ENCODE assay signal across 21 cellular contexts in the genomic region with DNA sequence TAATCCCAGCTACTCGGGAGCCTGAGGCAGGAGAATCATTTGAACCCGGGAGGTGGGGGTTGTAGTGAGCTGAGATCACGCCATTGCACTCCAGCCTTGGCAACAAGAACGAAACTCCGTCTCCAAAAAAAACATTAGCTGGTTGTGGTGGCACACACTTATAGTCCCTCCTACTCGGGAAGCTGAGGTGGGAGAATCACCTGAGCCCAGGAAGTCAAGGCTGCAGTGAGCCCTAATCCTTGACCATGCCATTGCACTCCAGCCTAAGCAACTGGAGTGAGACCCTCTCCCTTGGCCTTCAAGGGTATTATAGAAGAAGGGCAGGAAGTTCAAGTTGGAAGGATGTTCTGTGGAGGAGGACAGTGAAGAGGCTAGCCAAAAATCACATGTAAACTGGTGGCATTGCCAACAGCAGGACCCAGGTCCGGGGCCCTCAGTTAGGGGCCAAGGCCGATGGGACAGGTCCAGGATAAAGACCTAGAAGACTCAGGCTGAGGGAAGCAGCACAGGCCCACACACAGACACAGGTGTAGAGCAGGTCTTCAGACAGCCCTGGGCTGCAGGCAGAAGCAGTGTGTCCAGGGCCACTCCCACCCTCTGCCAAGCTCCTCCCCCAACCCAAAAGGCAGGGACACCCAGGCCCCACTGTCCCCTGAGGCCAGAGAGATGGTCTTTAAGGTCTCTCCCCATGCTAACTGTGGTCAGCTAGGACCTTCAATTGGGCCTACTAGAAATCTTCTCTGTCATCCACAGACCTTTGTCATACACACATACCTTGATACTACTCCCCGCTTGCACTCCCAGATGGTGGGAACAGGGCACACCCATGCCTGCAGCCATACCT. TPM values are rescaled to one million over a fixed set of nuclear protein-coding genes. Genes with fewer than 3 reads are reported as not detected.
DNase-seq lines count a peak whose midpoint lies in the region; ATAC-seq, FAIRE-seq and TF ChIP-seq lines count a peak whose summit lies in the region.
"Had no signal": no experiment of that assay in that cellular context is flagged by ENCODE, and none has a peak within 500 bp of the region (broad histone marks: within the 10 kb centered on the region; RNA-seq: fewer than 3 reads in every experiment).

No MANE protein-coding gene starts in this region.

- H2BK15ac ChIP-seq in IMR-90 (ENCODE audit: low read depth, low read length) (no peak overlapping the region), H1 (ENCODE audit: low read length) (peak overlapping the region; percentile 53; the same call in 1 of the 2 replicates)

- DNase-seq in IMR-90: no peak
- DNase-seq in H1 (ENCODE audit: low read depth in 1 of 2, low spot score in 2 of 2): no peak
- DNase-seq in left lobe of liver (ENCODE audit: low spot score): peak; percentile 39
- DNase-seq in sciatic nerve (ENCODE audit: low spot score): peak; percentile 30
- DNase-seq in midbrain (lab: John Stamatoyannopoulos, UW): no peak
- DNase-seq in NCI-H748 (lab: John Stamatoyannopoulos, UW; ENCODE audit: unreplicated experiment): no peak
- no peak for DNase-seq in GM13976 (ENCODE audit: low spot score)
- DNase-seq: Calu3; CD8-positive, alpha-beta memory T cell; Kasumi-1; MG63; NCI-H1417; NCI-H1694 treated with DMSO at 0.1 percent for 48 hours; NCI-H2107; SJCRH30 had no signal

- in situ Hi-C loops in IMR-90 (cut with MboI; ENCODE audit: low sequenced_read_pairs): no loop called here
- in situ Hi-C loops in GM13976 (cut with MboI; ENCODE audit: low sequenced_read_pairs, unreplicated experiment): no loop called here

- H3K36me3 ChIP-seq in IMR-90 (ENCODE audit: control insufficient read depth, insufficient read depth, low read length) (no peaks in the 10 kb centered on the region), H1 (ENCODE audit: control insufficient read depth in 2 of 4, insufficient read depth in 4 of 4, low read length in 3 of 4) (no peaks in the 10 kb centered on the region)
- H3K36me3 ChIP-seq: MG63, SJCRH30 had no signal

- H4K8ac ChIP-seq in IMR-90 (ENCODE audit: low read depth in 2 of 2, low read length in 2 of 2) (no peak overlapping the region), H1 (ENCODE audit: extremely low read depth, insufficient read depth, low read length) (0 out of 2 replicates have a peak overlapping the region, but pooled peaks have one; percentile 3)

- peaks cover 6% of the 10 kb centered on the region; the same call in 1 of the 2 replicates for H3K4me1 ChIP-seq in IMR-90 (ENCODE audit: control insufficient read depth, insufficient read depth, low read length)
- peaks cover 0 to 25% (median 14%) of the 10 kb centered on the region in 4 experiments; a peak in 6 of 7 replicates for H3K4me1 ChIP-seq in H1 (replicated peaks in 1 of 4; ENCODE audit: control insufficient read depth in 3 of 4, insufficient read depth in 4 of 4, low read length in 3 of 4)

- dilution Hi-C loops in IMR-90 (cut with HindIII; ENCODE audit: low sequenced_read_pairs, unreplicated experiment): no loop called here

- H3K9ac ChIP-seq in IMR-90 (ENCODE audit: low read depth, low read length) (no peak overlapping the region), H1 (replicated peaks in 1 of 4; ENCODE audit: extremely low read depth in 1 of 4, low read depth in 3 of 4, low read length in 3 of 4) (no peak overlapping the region)

- H3K27me3 ChIP-seq in IMR-90 (ENCODE audit: control insufficient read depth, insufficient read depth, low read length): no peaks in the 10 kb centered on the region
- no peaks in the 10 kb centered on the region for H3K27me3 ChIP-seq in H1 (replicated peaks in 1 of 4; ENCODE audit: control insufficient read depth in 3 of 4, extremely low read depth in 1 of 4, insufficient read depth in 3 of 4, low read length in 3 of 4)
- H3K27me3 ChIP-seq: MG63, SJCRH30 had no signal

- no peak overlapping the region for H2BK5ac ChIP-seq in IMR-90 (ENCODE audit: low read depth, low read length, poor library complexity, severe bottlenecking)
- H2BK5ac ChIP-seq in H1 (ENCODE audit: low read depth, low read length): no peak overlapping the region

- H3K4me3 ChIP-seq in IMR-90 (ENCODE audit: insufficient read depth, low read depth, low read length) (no peak overlapping the region), H1 (ENCODE audit: extremely low read depth in 1 of 4, insufficient read depth in 2 of 4, low read depth in 3 of 4, low read length in 4 of 4) (no peak overlapping the region)
- H3K4me3 ChIP-seq: MG63, SJCRH30 had no signal

- POLR2A ChIA-PET in IMR-90 (lab: Charles Lee; ENCODE audit: unreplicated experiment): no interaction called here
- POLR2A ChIA-PET in H1 (lab: Charles Lee; ENCODE audit: partially characterized antibody): interaction anchor here (0.9 kb wide), 1 partner anchor 11 kb away, joined by 4 read pairs; no protein-coding TSS in a partner anchor

- TF ChIP-seq CTCF in IMR-90 (conservative IDR thresholded peaks at IDR 0.05; ENCODE audit: low read depth, low read length) (no peak), H1 (IDR thresholded peaks at IDR 0.05; ENCODE audit: control extremely low read depth in 1 of 3, insufficient read depth in 1 of 3, low read depth in 1 of 3, low read length in 3 of 3) (no peak), GM13976 (IDR thresholded peaks at IDR 0.05; ENCODE audit: borderline replicate concordance, control extremely low read depth, extremely low read depth, insufficient read depth, missing control alignments) (no peak)

- H3K4me2 ChIP-seq in IMR-90 (ENCODE audit: low read depth, low read length): no peak overlapping the region
- H3K4me2 ChIP-seq in H1 (ENCODE audit: insufficient read depth in 1 of 2, low read depth in 2 of 2, low read length in 2 of 2): no peak overlapping the region

- no peak for FAIRE-seq in H1 (lab: Jason Lieb, UNC)
- FAIRE-seq: G401.6, GM12892, GM18507 had no signal

- H4K5ac ChIP-seq in IMR-90 (ENCODE audit: low read depth, low read length): no peak overlapping the region
- H4K5ac ChIP-seq in H1 (ENCODE audit: insufficient read length, low read depth, low read length): no peak overlapping the region

- H4K20me1 ChIP-seq in IMR-90 (ENCODE audit: insufficient read depth, low read length) (0 out of 2 replicates have a peak, but pooled peaks cover 4% of the 10 kb centered on the region), H1 (replicated peaks in 1 of 2; ENCODE audit: control insufficient read depth in 1 of 2, insufficient read depth in 2 of 2, low read length in 2 of 2) (no peaks in the 10 kb centered on the region)

- no peaks in the 10 kb centered on the region for H3K27me3 Mint-ChIP-seq in stimulated activated memory B cell treated with anti-CD40 and anti-IgM and Interleukin-4, amounts not matched to agents 10 μg/mL and 1 μg/mL and 100 μg/mL, for 72 hours

- TF ChIP-seq POLR2A in IMR-90 (IDR thresholded peaks at IDR 0.05; ENCODE audit: low read depth, low read length) (no peak), H1 (IDR thresholded peaks at IDR 0.05; ENCODE audit: control extremely low read depth in 1 of 2, low read depth in 2 of 2, low read length in 2 of 2) (no peak)

- H3K14ac ChIP-seq in IMR-90 (replicated peaks; ENCODE audit: low read depth, low read length): no peak overlapping the region
- no peak overlapping the region for H3K14ac ChIP-seq in H1 (ENCODE audit: insufficient read length)

- H2BK120ac ChIP-seq in IMR-90 (ENCODE audit: low read depth, low read length) (no peak overlapping the region), H1 (replicated peaks; ENCODE audit: low read depth, low read length) (no peak overlapping the region)

- H3K79me1 ChIP-seq in IMR-90 (ENCODE audit: low read depth in 1 of 2, low read length in 2 of 2) (no peaks in the 10 kb centered on the region), H1 (ENCODE audit: low read depth, low read length) (no peaks in the 10 kb centered on the region; the same call in 1 of the 2 replicates)

- no peak overlapping the region for H3K27ac ChIP-seq in IMR-90 (ENCODE audit: insufficient read depth, low read length)
- no peak overlapping the region for H3K27ac ChIP-seq in H1 (ENCODE audit: low read depth, low read length)
- H3K27ac ChIP-seq: C4-2B, SJCRH30 had no signal

- no peak overlapping the region for H3K27ac Mint-ChIP-seq in stimulated activated memory B cell treated with anti-CD40 and anti-IgM and Interleukin-4, amounts not matched to agents 10 μg/mL and 1 μg/mL and 100 μg/mL, for 72 hours
- H3K27ac Mint-ChIP-seq: CD8-positive, alpha-beta memory T cell had no signal

- no peak overlapping the region for H2AK9ac ChIP-seq in IMR-90 (replicated peaks; ENCODE audit: low read depth, low read length, poor library complexity)

- peak overlapping the region; percentile 49 for H2AFZ ChIP-seq in IMR-90 (replicated peaks; ENCODE audit: low read length, poor library complexity)
- no peak overlapping the region for H2AFZ ChIP-seq in H1 (ENCODE audit: low read length)

- H3K36me3 Mint-ChIP-seq in stimulated activated memory B cell treated with anti-CD40 and anti-IgM and Interleukin-4, amounts not matched to agents 10 μg/mL and 1 μg/mL and 100 μg/mL, for 72 hours: no peaks in the 10 kb centered on the region
- H3K36me3 Mint-ChIP-seq: CD8-positive, alpha-beta memory T cell had no signal

- H2BK20ac ChIP-seq in IMR-90 (ENCODE audit: low read depth, low read length) (no peak overlapping the region), H1 (ENCODE audit: low read length) (peak overlapping the region; percentile 87; the same call in 1 of the 2 replicates)

- ATAC-seq in IMR-90 (ENCODE audit: low read depth) (no peak), left lobe of liver (no peak), sciatic nerve (no peak)
- ATAC-seq in stimulated activated memory B cell treated with anti-CD40 and anti-IgM and Interleukin-4, amounts not matched to agents 10 μg/mL and 1 μg/mL and 100 μg/mL, for 72 hours: no peak
- ATAC-seq: Panc1 had no signal

- no peaks in the 10 kb centered on the region for H3K9me3 ChIP-seq in IMR-90 (ENCODE audit: control insufficient read depth, insufficient read depth, low read length)
- no peaks in the 10 kb centered on the region for H3K9me3 ChIP-seq in H1 (ENCODE audit: insufficient read depth in 2 of 2, low read depth in 1 of 2, low read length in 1 of 2)
- H3K9me3 ChIP-seq: MG63, SJCRH30 had no signal

- H3K18ac ChIP-seq in IMR-90 (ENCODE audit: low read depth, low read length): no peak overlapping the region
- no peak overlapping the region for H3K18ac ChIP-seq in H1 (ENCODE audit: extremely low read depth, low read length)

- TF ChIP-seq RAD21 in IMR-90 (IDR thresholded peaks at IDR 0.05; ENCODE audit: low read length): no peak
- TF ChIP-seq RAD21 in H1 (IDR thresholded peaks at IDR 0.05 in 1 of 2, conservative IDR thresholded peaks at IDR 0.05 in 1 of 2; ENCODE audit: low read depth in 2 of 2, low read length in 2 of 2): no peak

- H3K4ac ChIP-seq in IMR-90 (ENCODE audit: low read depth, low read length) (no peak overlapping the region; the same call in 1 of the 2 replicates), H1 (replicated peaks; ENCODE audit: insufficient read length, low read depth, low read length) (no peak overlapping the region)

- CTCF ChIA-PET in IMR-90 (lab: Yijun Ruan, JAX): interaction anchor here (0.8 kb wide), 1 partner anchor 859 kb away, joined by 3 read pairs; no protein-coding TSS in a partner anchor
- CTCF ChIA-PET in H1 (lab: Charles Lee; ENCODE audit: partially characterized antibody): interaction anchor here (0.6 to 3.9 kb wide), 10 partner anchors 17 to 762 kb away, joined by 3 to 13 read pairs (median 4); partner anchors contain the start of gene COMTD1

- no CpG with 5 or more reads among the region's 9 CpGs for WGBS in IMR-90 (ENCODE audit: extremely low coverage in 2 of 2, insufficient read length in 1 of 2), 2 experiments
- 86% methylated on average over 9 of the region's 9 CpGs; no CpG with 5 or more reads in 1 of the 2 experiments for WGBS in H1 (ENCODE audit: extremely low coverage in 1 of 2, insufficient coverage in 1 of 2, insufficient read length in 1 of 2, insufficient replicate concordance in 2 of 2, low coverage in 1 of 2, low lambda C conversion rate in 2 of 2, missing lambda C conversion rate in 1 of 2), 2 experiments

- H2AK5ac ChIP-seq in IMR-90 (ENCODE audit: low read depth, low read length) (no peak overlapping the region), H1 (ENCODE audit: low read depth, low read length) (no peak overlapping the region)

- no peaks in the 10 kb centered on the region for H3K79me2 ChIP-seq in H1 (ENCODE audit: control insufficient read depth in 1 of 2, insufficient read depth in 2 of 2, low read length in 2 of 2)

- no peak overlapping the region for H4K91ac ChIP-seq in IMR-90 (ENCODE audit: insufficient read depth, low read depth, low read length)
- H4K91ac ChIP-seq in H1 (replicated peaks; ENCODE audit: insufficient read length, low read length): no peak overlapping the region

- H3K56ac ChIP-seq in IMR-90 (ENCODE audit: extremely low read depth, insufficient read depth, low read length) (no peak overlapping the region), H1 (replicated peaks; ENCODE audit: insufficient read length, low read depth, low read length) (no peak overlapping the region)

- intact Hi-C loops in IMR-90 (cut with micrococcal nuclease) (loop anchor here (5.0 to 10.0 kb wide), 2 partner anchors 266 to 978 kb away; no protein-coding TSS in a partner anchor), sciatic nerve (cut with DNase I) (loop anchor here (10.0 kb wide), 1 partner anchor 858 kb away; no protein-coding TSS in a partner anchor)

- H3K9me1 ChIP-seq in IMR-90 (ENCODE audit: insufficient read depth, low read length): no peaks in the 10 kb centered on the region

- no peak overlapping the region for H3K4me3 Mint-ChIP-seq in stimulated activated memory B cell treated with anti-CD40 and anti-IgM and Interleukin-4, amounts not matched to agents 10 μg/mL and 1 μg/mL and 100 μg/mL, for 72 hours
- H3K4me3 Mint-ChIP-seq: CD8-positive, alpha-beta memory T cell had no signal

- H3K9me3 Mint-ChIP-seq in stimulated activated memory B cell treated with anti-CD40 and anti-IgM and Interleukin-4, amounts not matched to agents 10 μg/mL and 1 μg/mL and 100 μg/mL, for 72 hours: no peaks in the 10 kb centered on the region
- H3K9me3 Mint-ChIP-seq: CD8-positive, alpha-beta memory T cell had no signal

- no peaks in the 10 kb centered on the region for H3K23me2 ChIP-seq in H1 (ENCODE audit: low read depth, low read length)

- H3K23ac ChIP-seq in IMR-90 (ENCODE audit: low read depth, low read length): no peak overlapping the region
- no peak overlapping the region for H3K23ac ChIP-seq in H1 (ENCODE audit: insufficient read length)

- peak overlapping the region; percentile 27; the same call in 1 of the 2 replicates for H2BK12ac ChIP-seq in H1 (ENCODE audit: low read depth, low read length)

- no TSS peak for BruUV-seq in IMR-90 (replicated peaks; lab: Mats Ljungman, UMichigan)

- TF ChIP-seq EP300 in H1 (IDR thresholded peaks at IDR 0.05; ENCODE audit: borderline replicate concordance in 1 of 2, low read depth in 2 of 2, low read length in 2 of 2): no peak

- peaks cover 14% of the 10 kb centered on the region for H3K4me1 Mint-ChIP-seq in stimulated activated memory B cell treated with anti-CD40 and anti-IgM and Interleukin-4, amounts not matched to agents 10 μg/mL and 1 μg/mL and 100 μg/mL, for 72 hours

RNA-seq across cellular contexts. Expression of gene SAMD8, which starts 8.4 kb away (rescaled TPM):
- total RNA-seq in IMR-90 (2012; rRNA removed): 28.7 and 34.2 TPM in 2 replicates
- 8.6 and 10.1 TPM in 2 replicates for polyA plus RNA-seq in IMR-90 (2012; rRNA removed)
- 3.7 and 5.3 TPM in 2 replicates for polyA plus RNA-seq in IMR-90 (2012; cell fraction: cytosol; rRNA removed)
- 2.2 and 12.3 TPM in 2 replicates for polyA plus RNA-seq in IMR-90 (2012; cell fraction: nucleus; rRNA removed; ENCODE audit: low replicate concordance)
- total RNA-seq in H1 (2021; fragmentation: NEBNext Ultra II Directional; extraction: Animal tissue kit (Norgen Biotek cat#: 25700)): 16.6 and 20.9 TPM in 2 replicates
- polyA plus RNA-seq in H1 (2011; rRNA removed): 9.3 and 11.7 TPM in 2 replicates
- 10.1 TPM for polyA plus RNA-seq in H1 (2011; cell fraction: cytosol; rRNA removed)
- polyA plus RNA-seq in H1 (2011; cell fraction: nucleus; rRNA removed): 6.1 TPM
- polyA plus RNA-seq in H1 (2012, experiment 1 of 2): 4.6 to 8.5 TPM (median 6.8 TPM) in 4 replicates
- 1.3 TPM for polyA plus RNA-seq in H1 (2012, experiment 2 of 2)
- 10.8 TPM for polyA plus RNA-seq in H1 (2013, experiment 1 of 2)
- polyA plus RNA-seq in H1 (2013, experiment 2 of 2): 11.6 TPM
- polyA minus RNA-seq in H1 (2011; rRNA and poly(A)+ RNA removed): 37.7 and 50.7 TPM in 2 replicates
- 11.7 TPM for polyA minus RNA-seq in H1 (2011; cell fraction: cytosol; rRNA and poly(A)+ RNA removed)
- polyA minus RNA-seq in H1 (2011; cell fraction: nucleus; rRNA and poly(A)+ RNA removed): 22.2 TPM
- total RNA-seq in left lobe of liver: 5.7 TPM
- total RNA-seq in sciatic nerve: 51.4 TPM

Comparison
In these comparisons a context has a peak if more than half of its experiments do, and no peak if none do; other contexts are left out.
1. DNase-seq: peak in left lobe of liver (single experiment) and sciatic nerve (single experiment); none in IMR-90 (single experiment), H1 (0 of 2), midbrain (single experiment), NCI-H748 (single experiment) and GM13976 (single experiment).